ENCODE assay signal across 13 cellular contexts in the genomic region with DNA sequence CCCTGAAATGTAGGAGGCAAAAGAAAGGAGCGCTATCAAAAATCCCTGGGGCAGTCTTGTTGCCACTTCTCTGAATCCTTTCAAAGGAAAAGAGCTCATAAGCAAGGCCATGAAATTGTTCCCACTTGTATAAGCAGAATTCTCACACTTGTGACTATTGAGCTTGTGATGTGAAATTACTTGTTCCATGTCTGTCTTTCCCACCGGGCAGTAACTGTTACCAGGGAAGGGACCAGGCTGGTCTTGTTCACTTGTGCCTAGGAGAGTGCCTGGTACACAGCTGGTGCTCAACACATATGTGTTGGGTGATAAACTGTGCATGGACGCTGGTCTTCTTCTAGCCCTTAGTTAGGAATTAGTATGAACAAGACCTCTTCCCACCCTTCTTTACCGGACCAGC.
A peak's percentile ranks its signal among the peaks of the same experiment; 100 is the strongest.
DNase-seq lines count a peak whose midpoint lies in the region; ATAC-seq and TF ChIP-seq lines count a peak whose summit lies in the region.
"Had no signal": no experiment of that assay in that cellular context is flagged by ENCODE, and none has a peak within 500 bp of the region (broad histone marks: within the 10 kb centered on the region; RNA-seq: fewer than 3 reads in every experiment).

No MANE protein-coding gene starts in this region.

- no peak overlapping the region for H4K8ac ChIP-seq in H9 (replicated peaks; ENCODE audit: insufficient read length, low read depth, low read length)

- H3K4me3 Mint-ChIP-seq in H9, result no peak overlapping the region
- H3K4me3 Mint-ChIP-seq: neural crest cell had no signal

- ATAC-seq in lung (ENCODE audit: insufficient read depth, low FRiP score), result no peak
- no peak for ATAC-seq in esophagus mucosa
- ATAC-seq in GM19395 (IDR thresholded peaks at IDR 0.05; ENCODE audit: unreplicated experiment), result no peak

- no peak overlapping the region for H3K23ac ChIP-seq in H9 (ENCODE audit: insufficient read length, low read depth, low read length)

- no peak overlapping the region for H3K27ac ChIP-seq in H9 (ENCODE audit: insufficient read length, low read depth, low read length)
- peak overlapping the region; percentile 61 for H3K27ac ChIP-seq in colonic mucosa
- peak overlapping the region; percentile 58 to 69 for H3K27ac ChIP-seq in lung (ENCODE audit: low read depth in 1 of 2, low read length in 1 of 2)

- H3K79me1 ChIP-seq in H9 (ENCODE audit: insufficient read depth, low read depth, low read length, poor library complexity, severe bottlenecking), result no peaks in the 10 kb centered on the region

- no peak overlapping the region for H3T11ph ChIP-seq in H9 (ENCODE audit: low read length)

- H2BK12ac ChIP-seq in H9 (ENCODE audit: insufficient read length, low read depth, low read length), result no peak overlapping the region

- H2AFZ ChIP-seq in H9 (ENCODE audit: low read length), result no peak overlapping the region

- no peak overlapping the region for H3K4ac ChIP-seq in H9 (ENCODE audit: low read depth, low read length)

- H3K36me3 ChIP-seq in colonic mucosa (no peaks in the 10 kb centered on the region), lung (ENCODE audit: control insufficient read depth in 2 of 2, insufficient read depth in 2 of 2, low read length in 2 of 2) (no peaks in the 10 kb centered on the region)

- no peak for DNase-seq in H9
- DNase-seq in colonic mucosa, result no peak
- DNase-seq in lung (ENCODE audit: low spot score), result no peak
- peak; percentile 20 for DNase-seq in smooth muscle cell of the brain vasculature (ENCODE audit: low read depth, low spot score)
- no peak for DNase-seq in NCI-H69 (lab: John Stamatoyannopoulos, UW)
- no peak for DNase-seq in GM13976 (ENCODE audit: low spot score)
- DNase-seq: DMS153, glutamatergic neuron, NCI-H1092, NCI-H345 had no signal

- H3K9me3 ChIP-seq in H9 (ENCODE audit: control insufficient read depth, low read depth, low read length), result no peaks in the 10 kb centered on the region
- H3K9me3 ChIP-seq in colonic mucosa, result no peaks in the 10 kb centered on the region
- H3K9me3 ChIP-seq in lung (ENCODE audit: control insufficient read depth in 2 of 2, insufficient read depth in 1 of 2, low read length in 1 of 2), result no peaks in the 10 kb centered on the region

- H3K79me2 ChIP-seq in H9 (ENCODE audit: insufficient read depth, low read length), result no peaks in the 10 kb centered on the region

- H3K9me3 Mint-ChIP-seq in H9, result peaks cover 3 to 10% of the 10 kb centered on the region in 2 experiments; a peak in 4 of 5 replicates

- no peaks in the 10 kb centered on the region for H3K23me2 ChIP-seq in H9 (ENCODE audit: insufficient read length, low read depth, low read length, poor library complexity, severe bottlenecking)

- peak overlapping the region; percentile 43 for H3K56ac ChIP-seq in H9 (ENCODE audit: insufficient read length, low read depth, low read length)

- peaks cover 0 to 7% (median 6%) of the 10 kb centered on the region in 3 experiments; a peak in 3 of 7 replicates for H3K36me3 Mint-ChIP-seq in H9 (ENCODE audit: insufficient read depth in 1 of 3, low read depth in 3 of 3)

- no peak overlapping the region for H3K18ac ChIP-seq in H9 (ENCODE audit: insufficient read length, low read depth, low read length)

- no CpG with 5 or more reads among the region's 4 CpGs for WGBS in H9 (ENCODE audit: extremely low coverage, insufficient read length, low lambda C conversion rate)
- 91 to 93% methylated on average over 4 of the region's 4 CpGs for WGBS in lung, 2 donors

- H3K14ac ChIP-seq in H9 (ENCODE audit: insufficient read depth, low read length), result no peak overlapping the region

- no peak overlapping the region for H2BK15ac ChIP-seq in H9 (ENCODE audit: low read depth, low read length)

- H3K27me3 ChIP-seq in H9 (ENCODE audit: insufficient read depth, low read length) (no peaks in the 10 kb centered on the region), colonic mucosa (no peaks in the 10 kb centered on the region), lung (ENCODE audit: control insufficient read depth, insufficient read depth) (no peaks in the 10 kb centered on the region)

- peaks cover 15 to 25% of the 10 kb centered on the region in 2 experiments for H3K4me1 Mint-ChIP-seq in H9
- H3K4me1 Mint-ChIP-seq: neural crest cell had no signal

- H2BK120ac ChIP-seq in H9 (ENCODE audit: low read depth, low read length, poor library complexity, severe bottlenecking), result no peak overlapping the region

- H3K4me1 ChIP-seq in H9 (ENCODE audit: insufficient read depth, low read length) (no peaks in the 10 kb centered on the region; the same call in 1 of the 2 replicates), colonic mucosa (no peaks in the 10 kb centered on the region), lung (ENCODE audit: control insufficient read depth in 2 of 2, insufficient read depth in 2 of 2, low read length in 2 of 2) (peaks cover 0 to 3% of the 10 kb centered on the region in 2 donors)

- intact Hi-C loops in colonic mucosa (cut with DNase I), result no loop called here

- TF ChIP-seq CTCF in H9 (conservative IDR thresholded peaks at IDR 0.05) (no peak), colonic mucosa (IDR thresholded peaks at IDR 0.05) (no peak), lung (IDR thresholded peaks at IDR 0.05; ENCODE audit: control extremely low read depth, extremely low read depth) (no peak), GM13976 (IDR thresholded peaks at IDR 0.05; ENCODE audit: borderline replicate concordance, control extremely low read depth, extremely low read depth, insufficient read depth, missing control alignments) (no peak)

- H3K4me3 ChIP-seq in colonic mucosa, result no peak overlapping the region
- no peak overlapping the region for H3K4me3 ChIP-seq in lung

- no peak overlapping the region for H2BK5ac ChIP-seq in H9 (ENCODE audit: insufficient read length, low read length)

- no peak overlapping the region for H3K27ac Mint-ChIP-seq in H9

- H4K5ac ChIP-seq in H9 (ENCODE audit: insufficient read length, low read depth, low read length), result no peak overlapping the region

- H4K20me1 ChIP-seq in H9 (ENCODE audit: control insufficient read depth, insufficient read depth, insufficient read length), result no peaks in the 10 kb centered on the region

- in situ Hi-C loops in GM13976 (cut with MboI; ENCODE audit: low sequenced_read_pairs, unreplicated experiment), result no loop called here

- no peak overlapping the region for H2BK20ac ChIP-seq in H9 (ENCODE audit: low read depth, low read length, poor library complexity, severe bottlenecking)

- H3K4me2 ChIP-seq in H9 (ENCODE audit: insufficient read depth, insufficient read length, low read length), result no peak overlapping the region

- H4K91ac ChIP-seq in H9 (ENCODE audit: insufficient read length, low read depth, low read length), result no peak overlapping the region

- H3K9ac ChIP-seq in H9 (ENCODE audit: extremely low read depth, insufficient read length, low read length) (no peak overlapping the region), colonic mucosa (ENCODE audit: low read depth in 2 of 2, low read length in 2 of 2) (no peak overlapping the region)

- peaks cover 1% of the 10 kb centered on the region for H3K27me3 Mint-ChIP-seq in H9 (ENCODE audit: low read depth)

- no peak overlapping the region for H2AK5ac ChIP-seq in H9 (ENCODE audit: insufficient read length, low read length)
